ENCODE assay signal across 3 cellular contexts in the genomic region with DNA sequence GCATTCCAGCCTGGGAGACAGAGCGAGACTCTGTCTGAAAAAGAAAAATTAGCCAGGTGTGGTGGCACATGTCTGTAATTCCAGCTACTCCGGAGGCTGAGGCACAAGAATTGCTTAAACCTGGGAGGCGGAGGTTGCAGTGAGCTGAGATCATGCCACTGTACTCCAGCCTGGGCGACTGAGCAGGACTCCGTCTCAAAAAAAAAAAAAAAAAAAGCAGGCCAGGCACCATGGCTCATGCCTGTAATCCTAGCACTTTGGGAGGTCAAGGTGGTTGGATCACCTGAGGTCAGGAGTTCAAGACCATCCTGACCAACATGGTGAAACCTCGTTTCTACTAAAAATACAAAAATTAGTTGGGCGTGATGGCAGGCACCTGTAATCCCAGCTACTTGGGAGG. TPM values are rescaled to one million over a fixed set of nuclear protein-coding genes. Genes with fewer than 3 reads are reported as not detected.
"Had no signal": no experiment of that assay in that cellular context is flagged by ENCODE, and none has a peak within 500 bp of the region (broad histone marks: within the 10 kb centered on the region; RNA-seq: fewer than 3 reads in every experiment).

No MANE protein-coding gene starts in this region.

RNA-seq across cellular contexts. Expression of a gene that starts 8.0 kb away (rescaled TPM):
- total RNA-seq: activated CD4-positive, alpha-beta memory T cell treated with anti-CD3 and anti-CD28 coated beads for 36 hours; activated CD4-positive, alpha-beta T cell treated with anti-CD3 and anti-CD28 coated beads, Interleukin-2, amount 10 ng/mL, durations not matched to agents 24 days and 14 days; activated CD8-positive, alpha-beta T cell treated with anti-CD3 and anti-CD28 coated beads, Interleukin-2, amount 10 ng/mL, durations not matched to agents 7 days and 5 days had no signal
